30 cellular contexts compared by ENCODE assay signal in genomic region chr17:67493811-67494210, GRCh38.
DNase-seq lines count a peak whose midpoint lies in the region; TF ChIP-seq lines count a peak whose summit lies in the region.
"Had no signal": no experiment of that assay in that cellular context is flagged by ENCODE, and none has a peak within 500 bp of the region (broad histone marks: within the 10 kb centered on the region; RNA-seq: fewer than 3 reads in every experiment).

No MANE protein-coding gene starts in this region.

- peaks cover 9% of the 10 kb centered on the region for H3K9me3 ChIP-seq in endodermal cell (ENCODE audit: control insufficient read depth, low read length)
- H3K9me3 ChIP-seq: gastrocnemius medialis, mucosa of descending colon, ovary, Peyer's patch, thoracic aorta had no signal

- H3K27me3 ChIP-seq in endodermal cell (ENCODE audit: control insufficient read depth, insufficient read depth, low read length, poor library complexity, severe bottlenecking) = no peaks in the 10 kb centered on the region
- H3K27me3 ChIP-seq: hepatocyte, ovary, Peyer's patch had no signal

- H3K4me1 ChIP-seq in endodermal cell (ENCODE audit: control insufficient read depth, insufficient read depth, low read length) = no peaks in the 10 kb centered on the region

- intact Hi-C loops in activated CD4-positive, alpha-beta T cell treated with anti-CD3 and anti-CD28 coated beads, Interleukin-2, amount 10 ng/mL, durations not matched to agents 24 days and 14 days (cut with micrococcal nuclease) = no loop called here

- 86 to 95% methylated on average over 3 to 4 of the region's 4 CpGs for WGBS in endodermal cell (ENCODE audit: insufficient coverage in 1 of 2, insufficient read length in 1 of 2), 2 experiments

- H3K27ac Mint-ChIP-seq in activated naive CD4-positive, alpha-beta T cell treated with anti-CD3 and anti-CD28 coated beads, Interleukin-2, amount 50 U/mL, for 24 hours = peak overlapping the region; percentile 35
- H3K27ac Mint-ChIP-seq in endodermal cell (no peak overlapping the region), progenitor cell of endocrine pancreas (no peak overlapping the region)
- H3K27ac Mint-ChIP-seq in activated CD4-positive, alpha-beta T cell treated with anti-CD3 and anti-CD28 coated beads, Interleukin-2, amount 10 ng/mL, durations not matched to agents 24 days and 14 days = no peak overlapping the region

- H3K9ac ChIP-seq in endodermal cell (ENCODE audit: extremely low read depth, low read length, poor library complexity, severe bottlenecking) = no peak overlapping the region

- no peaks in the 10 kb centered on the region for H3K9me3 Mint-ChIP-seq in activated naive CD4-positive, alpha-beta T cell treated with anti-CD3 and anti-CD28 coated beads, Interleukin-2, amount 50 U/mL, for 24 hours
- H3K9me3 Mint-ChIP-seq in endodermal cell (peaks cover 6% of the 10 kb centered on the region), progenitor cell of endocrine pancreas (ENCODE audit: low read depth) (peaks cover 7% of the 10 kb centered on the region)
- peaks cover 4% of the 10 kb centered on the region for H3K9me3 Mint-ChIP-seq in activated CD4-positive, alpha-beta T cell treated with anti-CD3 and anti-CD28 coated beads, Interleukin-2, amount 10 ng/mL, durations not matched to agents 24 days and 14 days

- no peaks in the 10 kb centered on the region for H3K36me3 ChIP-seq in endodermal cell (ENCODE audit: control insufficient read depth, insufficient read depth, low read length)
- H3K36me3 ChIP-seq: gastrocnemius medialis, ovary, Peyer's patch, thoracic aorta, WERI-Rb-1 had no signal

- H3K4me1 Mint-ChIP-seq in activated naive CD4-positive, alpha-beta T cell treated with anti-CD3 and anti-CD28 coated beads, Interleukin-2, amount 50 U/mL, for 24 hours = peaks cover 79% of the 10 kb centered on the region
- H3K4me1 Mint-ChIP-seq in endodermal cell (peaks cover 20% of the 10 kb centered on the region), progenitor cell of endocrine pancreas (ENCODE audit: low read depth) (peaks cover 15% of the 10 kb centered on the region)
- H3K4me1 Mint-ChIP-seq in activated CD4-positive, alpha-beta T cell treated with anti-CD3 and anti-CD28 coated beads, Interleukin-2, amount 10 ng/mL, durations not matched to agents 24 days and 14 days = peaks cover 11% of the 10 kb centered on the region

- H3K27me3 Mint-ChIP-seq in activated naive CD4-positive, alpha-beta T cell treated with anti-CD3 and anti-CD28 coated beads, Interleukin-2, amount 50 U/mL, for 24 hours = no peaks in the 10 kb centered on the region
- H3K27me3 Mint-ChIP-seq in endodermal cell (ENCODE audit: insufficient read depth) (no peaks in the 10 kb centered on the region), progenitor cell of endocrine pancreas (no peaks in the 10 kb centered on the region)
- H3K27me3 Mint-ChIP-seq in activated CD4-positive, alpha-beta T cell treated with anti-CD3 and anti-CD28 coated beads, Interleukin-2, amount 10 ng/mL, durations not matched to agents 24 days and 14 days = no peaks in the 10 kb centered on the region

- peaks cover 11% of the 10 kb centered on the region for H3K36me3 Mint-ChIP-seq in activated naive CD4-positive, alpha-beta T cell treated with anti-CD3 and anti-CD28 coated beads, Interleukin-2, amount 50 U/mL, for 24 hours
- H3K36me3 Mint-ChIP-seq in endodermal cell (ENCODE audit: low read depth) = peaks cover 3% of the 10 kb centered on the region
- peaks cover 8% of the 10 kb centered on the region for H3K36me3 Mint-ChIP-seq in activated CD4-positive, alpha-beta T cell treated with anti-CD3 and anti-CD28 coated beads, Interleukin-2, amount 10 ng/mL, durations not matched to agents 24 days and 14 days (ENCODE audit: low read depth)
- H3K36me3 Mint-ChIP-seq in progenitor cell of endocrine pancreas (ENCODE audit: insufficient read depth) = peaks cover 4% of the 10 kb centered on the region

- TF ChIP-seq CTCF in endodermal cell (conservative IDR thresholded peaks at IDR 0.05) (no peak), progenitor cell of endocrine pancreas (IDR thresholded peaks at IDR 0.05; ENCODE audit: unreplicated experiment) (no peak)

- H3K4me3 ChIP-seq in endodermal cell (ENCODE audit: low read length) = no peak overlapping the region
- H3K4me3 ChIP-seq: gastrocnemius medialis, hepatocyte, mucosa of descending colon, ovary, Peyer's patch, skin epidermis, thoracic aorta had no signal

- no peak for DNase-seq in activated naive CD4-positive, alpha-beta T cell (lab: John Stamatoyannopoulos, UW)
- DNase-seq in NCI-H526 treated with DMSO at 0.1 percent for 48 hours (lab: John Stamatoyannopoulos, UW) (peak; percentile 89), endodermal cell (no peak), progenitor cell of endocrine pancreas (ENCODE audit: low spot score, unreplicated experiment) (no peak)
- no peak for DNase-seq in activated CD4-positive, alpha-beta T cell treated with anti-CD3 and anti-CD28 coated beads, Interleukin-2, amount 10 ng/mL, durations not matched to agents 24 days and 14 days
- DNase-seq: activated CD4-positive, alpha-beta T cell treated with anti-CD3 and anti-CD28 coated beads for 48 hours; activated gamma-delta T cell treated with Interleukin-2 at 50 U/mL for 16 hours; activated T-cell treated with anti-CD3 and anti-CD28 coated beads, Interleukin-2, amount 50 U/mL, for 1 hour; cerebellar nuclear complex; gastrocnemius medialis; KBM-7; left colon; mammary epithelial cell; mucosa of descending colon; NCI-H1092 treated with DMSO at 0.1 percent for 48 hours; NCI-H1694 treated with DMSO at 0.1 percent for 48 hours; NCI-H524; ovary; Peyer's patch; retina; SIG-M5; stimulated activated naive CD4-positive, alpha-beta T cell treated with Interleukin-2 at 50 U/mL for 16 hours; T-helper 9 cell; WERI-Rb-1 had no signal

- H3K4me3 Mint-ChIP-seq in activated naive CD4-positive, alpha-beta T cell treated with anti-CD3 and anti-CD28 coated beads, Interleukin-2, amount 50 U/mL, for 24 hours = no peak overlapping the region
- H3K4me3 Mint-ChIP-seq in endodermal cell (no peak overlapping the region), progenitor cell of endocrine pancreas (ENCODE audit: low read depth) (no peak overlapping the region)
- H3K4me3 Mint-ChIP-seq in activated CD4-positive, alpha-beta T cell treated with anti-CD3 and anti-CD28 coated beads, Interleukin-2, amount 10 ng/mL, durations not matched to agents 24 days and 14 days = no peak overlapping the region

- peak overlapping the region; percentile 32 for H3K27ac ChIP-seq in endodermal cell (ENCODE audit: low read depth, low read length)
- H3K27ac ChIP-seq in temporal lobe (ENCODE audit: low read depth, low read length) = peak overlapping the region; percentile 64
- H3K27ac ChIP-seq: hepatocyte, HL-60, ovary, Peyer's patch, skin epidermis, thoracic aorta, WERI-Rb-1 had no signal
